In genomic region chr9:31677415-31677814, GRCh38 we compare ENCODE assay signal across 20 cellular contexts.
"Had no signal": no experiment of that assay in that cellular context is flagged by ENCODE, and none has a peak within 500 bp of the region (broad histone marks: within the 10 kb centered on the region; RNA-seq: fewer than 3 reads in every experiment).

No MANE protein-coding gene starts in this region.

- H3K27ac Mint-ChIP-seq: activated CD4-positive, alpha-beta T cell treated with anti-CD3 and anti-CD28 coated beads for 36 hours; activated naive CD4-positive, alpha-beta T cell treated with anti-CD3 and anti-CD28 coated beads for 36 hours; natural killer cell treated with Interleukin-12 subunit alpha and Interleukin-12 subunit beta and Interleukin-15 and Interleukin-18, amount 100 ng/mL, for 72 hours; T-helper 17 cell; WTC11 had no signal

- DNase-seq: activated CD4-positive, alpha-beta T cell treated with anti-CD3 and anti-CD28 coated beads for 36 hours; activated CD8-positive, alpha-beta memory T cell treated with anti-CD3 and anti-CD28 coated beads for 24 hours; activated effector memory CD4-positive, alpha-beta T cell treated with anti-CD3 and anti-CD28 coated beads, Interleukin-2, amount 50 U/mL, for 16 hours; activated naive CD4-positive, alpha-beta T cell treated with anti-CD3 and anti-CD28 coated beads for 36 hours; activated T-cell treated with anti-CD3 and anti-CD28 coated beads, Interleukin-2, amount 50 U/mL, for 48 hours; anterior cingulate cortex; dorsolateral prefrontal cortex; effector memory CD4-positive, alpha-beta T cell; erythroblast; gastrocnemius medialis; glutamatergic neuron; left ventricle myocardium superior; mucosa of descending colon; right cardiac atrium; spleen; SW 1271; T-helper 17 cell; tibial artery had no signal

- H3K27me3 Mint-ChIP-seq: activated CD4-positive, alpha-beta T cell treated with anti-CD3 and anti-CD28 coated beads for 36 hours; natural killer cell treated with Interleukin-12 subunit alpha and Interleukin-12 subunit beta and Interleukin-15 and Interleukin-18, amount 100 ng/mL, for 72 hours; T-helper 17 cell had no signal

- H3K4me3 Mint-ChIP-seq: activated CD4-positive, alpha-beta T cell treated with anti-CD3 and anti-CD28 coated beads for 36 hours; activated naive CD4-positive, alpha-beta T cell treated with anti-CD3 and anti-CD28 coated beads for 36 hours; natural killer cell treated with Interleukin-12 subunit alpha and Interleukin-12 subunit beta and Interleukin-15 and Interleukin-18, amount 100 ng/mL, for 72 hours; T-helper 17 cell; WTC11 had no signal

- H3K36me3 Mint-ChIP-seq: natural killer cell treated with Interleukin-12 subunit alpha and Interleukin-12 subunit beta and Interleukin-15 and Interleukin-18, amount 100 ng/mL, for 72 hours; WTC11 had no signal

- ATAC-seq: activated CD4-positive, alpha-beta T cell treated with anti-CD3 and anti-CD28 coated beads for 36 hours; gastrocnemius medialis; left ventricle myocardium superior; mucosa of descending colon; natural killer cell treated with Interleukin-12 subunit alpha and Interleukin-12 subunit beta and Interleukin-15 and Interleukin-18, amount 100 ng/mL, for 72 hours; right cardiac atrium; T-helper 17 cell; WTC11 had no signal

- H3K9me3 Mint-ChIP-seq: activated naive CD4-positive, alpha-beta T cell treated with anti-CD3 and anti-CD28 coated beads for 36 hours; WTC11 had no signal
